In genomic region chr14:20609215-20610001, GRCh38 we compare ENCODE assay signal across 7 cellular contexts. TPM values are rescaled to one million over a fixed set of nuclear protein-coding genes. Genes with fewer than 3 reads are reported as not detected.
A peak's percentile ranks its signal among the peaks of the same experiment; 100 is the strongest.
DNase-seq lines count a peak whose midpoint lies in the region; ATAC-seq and TF ChIP-seq lines count a peak whose summit lies in the region.

No MANE protein-coding gene starts in this region.

- peaks cover 10% of the 10 kb centered on the region for H3K27me3 ChIP-seq in OCI-LY3 (ENCODE audit: low read depth, low read length)

- H3K9ac ChIP-seq in OCI-LY3 (ENCODE audit: low read length), result peak overlapping the region; percentile 70

- H3K9me3 ChIP-seq in OCI-LY3 (ENCODE audit: insufficient read depth, low read length), result no peaks in the 10 kb centered on the region

- H3K27ac Mint-ChIP-seq in naive B cell, result no peak overlapping the region

- no peaks in the 10 kb centered on the region for H3K36me3 Mint-ChIP-seq in naive B cell

- H3K27ac ChIP-seq in OCI-LY3 (ENCODE audit: low read length), result peak overlapping the region; percentile 33
- H3K27ac ChIP-seq in temporal lobe (ENCODE audit: low read depth, low read length), result peak overlapping the region; percentile 83

- no peaks in the 10 kb centered on the region for H3K27me3 Mint-ChIP-seq in naive B cell

- H2AFZ ChIP-seq in OCI-LY3 (ENCODE audit: low read depth, low read length), result peak overlapping the region; percentile 78

- peaks cover 0 to 4% (median 0%) of the 10 kb centered on the region in 3 donors for H3K4me1 Mint-ChIP-seq in naive B cell

- TF ChIP-seq CTCF in GM12865 (IDR thresholded peaks at IDR 0.05; ENCODE audit: insufficient read depth, low read depth, low read length, missing control alignments) (peak; percentile 85), OCI-LY3 (IDR thresholded peaks at IDR 0.05; ENCODE audit: low read depth, low read length) (peak; percentile 100), fibroblast of mammary gland (conservative IDR thresholded peaks at IDR 0.05; ENCODE audit: control insufficient read depth, insufficient read depth, low read depth, low read length) (peak; percentile 96)

- H3K4me1 ChIP-seq in OCI-LY3 (ENCODE audit: low read length), result peaks cover 45% of the 10 kb centered on the region

- H3K79me2 ChIP-seq in OCI-LY3 (ENCODE audit: low read length), result no peaks in the 10 kb centered on the region

- no peak overlapping the region for H3K4me3 Mint-ChIP-seq in naive B cell

- DNase-seq in GM12865 (ENCODE audit: low read depth), result peak; percentile 90
- peak; percentile 88 for DNase-seq in KG1 (lab: John Stamatoyannopoulos, UW)
- peak; percentile 79 to 80 for DNase-seq in activated T-cell treated with anti-CD3 and anti-CD28 coated beads, Interleukin-2, amount 50 U/mL, for 48 hours
- peak; percentile 89 for DNase-seq in fibroblast of mammary gland (ENCODE audit: low read depth)
- DNase-seq in naive B cell, result peak; percentile 81

- H3K4me2 ChIP-seq in OCI-LY3 (ENCODE audit: low read length), result peak overlapping the region; percentile 87

- no peaks in the 10 kb centered on the region for H3K9me3 Mint-ChIP-seq in naive B cell

- H3K4me3 ChIP-seq in GM12865 (ENCODE audit: low read depth, low read length), result peak overlapping the region; percentile 76
- H3K4me3 ChIP-seq in OCI-LY3 (ENCODE audit: low read length), result peak overlapping the region; percentile 84
- H3K4me3 ChIP-seq in fibroblast of mammary gland (ENCODE audit: control insufficient read depth, low read depth, low read length), result peak overlapping the region; percentile 97

- peak; percentile 12 to 13 for ATAC-seq in naive B cell (ENCODE audit: low read depth in 2 of 2)

- H3K36me3 ChIP-seq in OCI-LY3 (replicated peaks; ENCODE audit: low read depth, low read length), result no peaks in the 10 kb centered on the region

- peaks cover 5% of the 10 kb centered on the region for H4K20me1 ChIP-seq in OCI-LY3 (ENCODE audit: insufficient read depth, low read length)

RNA-seq across cellular contexts. Expression of gene RNASE12, which starts 18.2 kb away (rescaled TPM):
- polyA plus RNA-seq in naive B cell (ENCODE audit: low read depth in 6 of 6), result not detected
- total RNA-seq in temporal lobe, result not detected

RNA-seq across cellular contexts. Expression of gene RNASE11, which starts 21.6 kb away (rescaled TPM):
- not detected for polyA plus RNA-seq in naive B cell (ENCODE audit: low read depth in 6 of 6)
- total RNA-seq in temporal lobe, result not detected

RNA-seq across cellular contexts. Expression of gene OR6S1, which starts 32.1 kb away (rescaled TPM):
- polyA plus RNA-seq in naive B cell (ENCODE audit: low read depth in 6 of 6), result not detected
- not detected for total RNA-seq in temporal lobe

RNA-seq across cellular contexts. Expression of gene RNASE9, which starts 48.6 kb away (rescaled TPM):
- not detected for polyA plus RNA-seq in naive B cell (ENCODE audit: low read depth in 6 of 6)
- not detected for total RNA-seq in temporal lobe

Comparison
In these comparisons a context has a peak if more than half of its experiments do, and no peak if none do; other contexts are left out.
1. Peak in every context shown above with its lines: DNase-seq, ATAC-seq, H3K4me3 ChIP-seq and H3K27ac ChIP-seq.